ENCODE assay signal across 8 cellular contexts in genomic region chr19:15418112-15418587, GRCh38. TPM values are rescaled to one million over a fixed set of nuclear protein-coding genes. Genes with fewer than 3 reads are reported as not detected.
A peak's percentile ranks its signal among the peaks of the same experiment; 100 is the strongest.
DNase-seq lines count a peak whose midpoint lies in the region; ATAC-seq and TF ChIP-seq lines count a peak whose summit lies in the region.

No MANE protein-coding gene starts in this region.

- H3K4me3 ChIP-seq in fibroblast of mammary gland (ENCODE audit: control insufficient read depth, low read depth, low read length) (peak overlapping the region; percentile 92), neutrophil (ENCODE audit: low read depth in 1 of 2, low read length in 1 of 2) (peak overlapping the region; percentile 97 to 99)

- H3K9me3 Mint-ChIP-seq in activated T-cell treated with anti-CD3 and anti-CD28 coated beads, Interleukin-2, amount 50 U/mL, for 4 hours = no peaks in the 10 kb centered on the region

- peaks cover 47% of the 10 kb centered on the region for H3K4me1 Mint-ChIP-seq in activated T-cell treated with anti-CD3 and anti-CD28 coated beads, Interleukin-2, amount 50 U/mL, for 4 hours (ENCODE audit: low read depth)

- H3K36me3 ChIP-seq in neutrophil = peaks cover 21% of the 10 kb centered on the region

- H3K27ac ChIP-seq in neutrophil = peak overlapping the region; percentile 84

- H3K36me3 Mint-ChIP-seq in activated T-cell treated with anti-CD3 and anti-CD28 coated beads, Interleukin-2, amount 50 U/mL, for 4 hours (ENCODE audit: insufficient read depth) = peaks cover 22% of the 10 kb centered on the region

- peak overlapping the region; percentile 94 for H3K4me3 Mint-ChIP-seq in activated T-cell treated with anti-CD3 and anti-CD28 coated beads, Interleukin-2, amount 50 U/mL, for 4 hours

- H3K27me3 ChIP-seq in neutrophil = no peaks in the 10 kb centered on the region

- H3K4me1 ChIP-seq in neutrophil (ENCODE audit: control insufficient read depth in 1 of 2, insufficient read depth in 1 of 2, low read depth in 1 of 2, low read length in 1 of 2) = peaks cover 22 to 25% of the 10 kb centered on the region in 2 experiments

- in situ Hi-C loops in GM13977 (cut with MboI; ENCODE audit: low pct_unique_long_range_greater_than_20kb, low sequenced_read_pairs, unreplicated experiment) = no loop called here

- ATAC-seq in activated T-cell treated with anti-CD3 and anti-CD28 coated beads, Interleukin-2, amount 50 U/mL, for 4 hours = peak in 1 of 2 donors; percentile 1
- ATAC-seq in SK-N-SH treated with all-trans-retinoic acid at 6 μM for 48 hours = peak; percentile 7; the same call in 2 of the 3 replicates
- no peak for ATAC-seq in GM18517 (IDR thresholded peaks at IDR 0.05; ENCODE audit: unreplicated experiment)
- no peak for ATAC-seq in GM21619 (IDR thresholded peaks at IDR 0.05; ENCODE audit: unreplicated experiment)

- TF ChIP-seq CTCF in fibroblast of mammary gland (conservative IDR thresholded peaks at IDR 0.05; ENCODE audit: control insufficient read depth, insufficient read depth, low read depth, low read length) = no peak
- TF ChIP-seq CTCF in neutrophil (IDR thresholded peaks at IDR 0.05) = no peak
- no peak for TF ChIP-seq CTCF in GM13977 (IDR thresholded peaks at IDR 0.05; ENCODE audit: extremely low read depth, insufficient read depth, missing control alignments)

- no peak for DNase-seq in activated T-cell treated with anti-CD3 and anti-CD28 coated beads, Interleukin-2, amount 50 U/mL, for 4 hours
- no peak for DNase-seq in activated T-cell treated with anti-CD3 and anti-CD28 coated beads, Interleukin-2, amount 50 U/mL, for 48 hours
- DNase-seq in fibroblast of mammary gland (ENCODE audit: low read depth) = peak; percentile 17
- no peak for DNase-seq in GM13977 (ENCODE audit: low spot score)

- no peaks in the 10 kb centered on the region for H3K9me3 ChIP-seq in neutrophil

- no peaks in the 10 kb centered on the region for H3K27me3 Mint-ChIP-seq in activated T-cell treated with anti-CD3 and anti-CD28 coated beads, Interleukin-2, amount 50 U/mL, for 4 hours (ENCODE audit: low read depth)

TF ChIP-seq in SK-N-SH treated with all-trans-retinoic acid at 6 μM for 48 hours, 23 proteins besides CTCF, POLR2A, EP300 and RAD21:
- TF ChIP-seq, protein P1, sequence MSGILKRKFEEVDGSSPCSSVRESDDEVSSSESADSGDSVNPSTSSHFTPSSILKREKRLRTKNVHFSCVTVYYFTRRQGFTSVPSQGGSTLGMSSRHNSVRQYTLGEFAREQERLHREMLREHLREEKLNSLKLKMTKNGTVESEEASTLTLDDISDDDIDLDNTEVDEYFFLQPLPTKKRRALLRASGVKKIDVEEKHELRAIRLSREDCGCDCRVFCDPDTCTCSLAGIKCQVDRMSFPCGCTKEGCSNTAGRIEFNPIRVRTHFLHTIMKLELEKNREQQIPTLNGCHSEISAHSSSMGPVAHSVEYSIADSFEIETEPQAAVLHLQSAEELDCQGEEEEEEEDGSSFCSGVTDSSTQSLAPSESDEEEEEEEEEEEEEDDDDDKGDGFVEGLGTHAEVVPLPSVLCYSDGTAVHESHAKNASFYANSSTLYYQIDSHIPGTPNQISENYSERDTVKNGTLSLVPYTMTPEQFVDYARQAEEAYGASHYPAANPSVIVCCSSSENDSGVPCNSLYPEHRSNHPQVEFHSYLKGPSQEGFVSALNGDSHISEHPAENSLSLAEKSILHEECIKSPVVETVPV (CRISPR knock-in tag; IDR thresholded peaks at IDR 0.05) = no peak
- TF ChIP-seq, protein P2, sequence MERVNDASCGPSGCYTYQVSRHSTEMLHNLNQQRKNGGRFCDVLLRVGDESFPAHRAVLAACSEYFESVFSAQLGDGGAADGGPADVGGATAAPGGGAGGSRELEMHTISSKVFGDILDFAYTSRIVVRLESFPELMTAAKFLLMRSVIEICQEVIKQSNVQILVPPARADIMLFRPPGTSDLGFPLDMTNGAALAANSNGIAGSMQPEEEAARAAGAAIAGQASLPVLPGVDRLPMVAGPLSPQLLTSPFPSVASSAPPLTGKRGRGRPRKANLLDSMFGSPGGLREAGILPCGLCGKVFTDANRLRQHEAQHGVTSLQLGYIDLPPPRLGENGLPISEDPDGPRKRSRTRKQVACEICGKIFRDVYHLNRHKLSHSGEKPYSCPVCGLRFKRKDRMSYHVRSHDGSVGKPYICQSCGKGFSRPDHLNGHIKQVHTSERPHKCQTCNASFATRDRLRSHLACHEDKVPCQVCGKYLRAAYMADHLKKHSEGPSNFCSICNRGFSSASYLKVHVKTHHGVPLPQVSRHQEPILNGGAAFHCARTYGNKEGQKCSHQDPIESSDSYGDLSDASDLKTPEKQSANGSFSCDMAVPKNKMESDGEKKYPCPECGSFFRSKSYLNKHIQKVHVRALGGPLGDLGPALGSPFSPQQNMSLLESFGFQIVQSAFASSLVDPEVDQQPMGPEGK (CRISPR knock-in tag; IDR thresholded peaks at IDR 0.05; ENCODE audit: borderline replicate concordance) = no peak
- TF ChIP-seq, protein P3, sequence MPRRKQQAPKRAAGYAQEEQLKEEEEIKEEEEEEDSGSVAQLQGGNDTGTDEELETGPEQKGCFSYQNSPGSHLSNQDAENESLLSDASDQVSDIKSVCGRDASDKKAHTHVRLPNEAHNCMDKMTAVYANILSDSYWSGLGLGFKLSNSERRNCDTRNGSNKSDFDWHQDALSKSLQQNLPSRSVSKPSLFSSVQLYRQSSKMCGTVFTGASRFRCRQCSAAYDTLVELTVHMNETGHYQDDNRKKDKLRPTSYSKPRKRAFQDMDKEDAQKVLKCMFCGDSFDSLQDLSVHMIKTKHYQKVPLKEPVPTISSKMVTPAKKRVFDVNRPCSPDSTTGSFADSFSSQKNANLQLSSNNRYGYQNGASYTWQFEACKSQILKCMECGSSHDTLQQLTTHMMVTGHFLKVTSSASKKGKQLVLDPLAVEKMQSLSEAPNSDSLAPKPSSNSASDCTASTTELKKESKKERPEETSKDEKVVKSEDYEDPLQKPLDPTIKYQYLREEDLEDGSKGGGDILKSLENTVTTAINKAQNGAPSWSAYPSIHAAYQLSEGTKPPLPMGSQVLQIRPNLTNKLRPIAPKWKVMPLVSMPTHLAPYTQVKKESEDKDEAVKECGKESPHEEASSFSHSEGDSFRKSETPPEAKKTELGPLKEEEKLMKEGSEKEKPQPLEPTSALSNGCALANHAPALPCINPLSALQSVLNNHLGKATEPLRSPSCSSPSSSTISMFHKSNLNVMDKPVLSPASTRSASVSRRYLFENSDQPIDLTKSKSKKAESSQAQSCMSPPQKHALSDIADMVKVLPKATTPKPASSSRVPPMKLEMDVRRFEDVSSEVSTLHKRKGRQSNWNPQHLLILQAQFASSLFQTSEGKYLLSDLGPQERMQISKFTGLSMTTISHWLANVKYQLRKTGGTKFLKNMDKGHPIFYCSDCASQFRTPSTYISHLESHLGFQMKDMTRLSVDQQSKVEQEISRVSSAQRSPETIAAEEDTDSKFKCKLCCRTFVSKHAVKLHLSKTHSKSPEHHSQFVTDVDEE (CRISPR knock-in tag; IDR thresholded peaks at IDR 0.05) = no peak
- no peak for TF ChIP-seq TCF4 (CRISPR knock-in tag; IDR thresholded peaks at IDR 0.05; ENCODE audit: borderline replicate concordance)
- TF ChIP-seq ZC3H10 (CRISPR knock-in tag; IDR thresholded peaks at IDR 0.05) = no peak
- no peak for TF ChIP-seq CSDC2 (CRISPR knock-in tag; IDR thresholded peaks at IDR 0.05)
- TF ChIP-seq RARB (CRISPR knock-in tag; IDR thresholded peaks at IDR 0.05) = no peak
- TF ChIP-seq ESRRG (CRISPR knock-in tag; IDR thresholded peaks at IDR 0.05) = no peak
- no peak for TF ChIP-seq PPARA (CRISPR knock-in tag; IDR thresholded peaks at IDR 0.05; ENCODE audit: borderline replicate concordance)
- no peak for TF ChIP-seq ZFP30 (CRISPR knock-in tag; IDR thresholded peaks at IDR 0.05)
- TF ChIP-seq TOX (CRISPR knock-in tag; IDR thresholded peaks at IDR 0.05; ENCODE audit: borderline replicate concordance) = no peak
- TF ChIP-seq BACH2 (CRISPR knock-in tag; IDR thresholded peaks at IDR 0.05; ENCODE audit: borderline replicate concordance) = no peak
- TF ChIP-seq, protein P4, sequence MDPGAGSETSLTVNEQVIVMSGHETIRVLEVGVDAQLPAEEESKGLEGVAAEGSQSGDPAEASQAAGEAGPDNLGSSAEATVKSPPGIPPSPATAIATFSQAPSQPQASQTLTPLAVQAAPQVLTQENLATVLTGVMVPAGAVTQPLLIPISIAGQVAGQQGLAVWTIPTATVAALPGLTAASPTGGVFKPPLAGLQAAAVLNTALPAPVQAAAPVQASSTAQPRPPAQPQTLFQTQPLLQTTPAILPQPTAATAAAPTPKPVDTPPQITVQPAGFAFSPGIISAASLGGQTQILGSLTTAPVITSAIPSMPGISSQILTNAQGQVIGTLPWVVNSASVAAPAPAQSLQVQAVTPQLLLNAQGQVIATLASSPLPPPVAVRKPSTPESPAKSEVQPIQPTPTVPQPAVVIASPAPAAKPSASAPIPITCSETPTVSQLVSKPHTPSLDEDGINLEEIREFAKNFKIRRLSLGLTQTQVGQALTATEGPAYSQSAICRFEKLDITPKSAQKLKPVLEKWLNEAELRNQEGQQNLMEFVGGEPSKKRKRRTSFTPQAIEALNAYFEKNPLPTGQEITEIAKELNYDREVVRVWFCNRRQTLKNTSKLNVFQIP (CRISPR knock-in tag; IDR thresholded peaks at IDR 0.05; ENCODE audit: borderline replicate concordance, low read depth) = no peak
TF ChIP-seq in SK-N-SH treated with all-trans-retinoic acid at 6 μM for 48 hours: peak in this region for 0.

RNA-seq across cellular contexts. Expression of gene AKAP8L, which starts 0.6 kb away (rescaled TPM):
- 10 to 100 TPM; 65.3 to 67.6 (median 65.5) TPM for total RNA-seq in activated T-cell treated with anti-CD3 and anti-CD28 coated beads, Interleukin-2, amount 50 U/mL, for 4 hours

RNA-seq across cellular contexts. Expression of gene WIZ, which starts 31.6 kb away (rescaled TPM):
- 10 to 100 TPM; 50.5 to 54.4 (median 53.8) TPM for total RNA-seq in activated T-cell treated with anti-CD3 and anti-CD28 coated beads, Interleukin-2, amount 50 U/mL, for 4 hours

RNA-seq across cellular contexts. Expression of gene AKAP8, which starts 38.6 kb away (rescaled TPM):
- total RNA-seq in activated T-cell treated with anti-CD3 and anti-CD28 coated beads, Interleukin-2, amount 50 U/mL, for 4 hours = 10 to 100 TPM; 83.0 to 88.8 (median 88.0) TPM

RNA-seq across cellular contexts. Expression of gene RASAL3, which starts 46.2 kb away (rescaled TPM):
- total RNA-seq in activated T-cell treated with anti-CD3 and anti-CD28 coated beads, Interleukin-2, amount 50 U/mL, for 4 hours = 100 to 1,000 TPM in 2 of 3 donors, 10 to 100 TPM in 1; 91.0 to 112 (median 106) TPM
